ENCODE assay signal across 8 cellular contexts in the genomic region with DNA sequence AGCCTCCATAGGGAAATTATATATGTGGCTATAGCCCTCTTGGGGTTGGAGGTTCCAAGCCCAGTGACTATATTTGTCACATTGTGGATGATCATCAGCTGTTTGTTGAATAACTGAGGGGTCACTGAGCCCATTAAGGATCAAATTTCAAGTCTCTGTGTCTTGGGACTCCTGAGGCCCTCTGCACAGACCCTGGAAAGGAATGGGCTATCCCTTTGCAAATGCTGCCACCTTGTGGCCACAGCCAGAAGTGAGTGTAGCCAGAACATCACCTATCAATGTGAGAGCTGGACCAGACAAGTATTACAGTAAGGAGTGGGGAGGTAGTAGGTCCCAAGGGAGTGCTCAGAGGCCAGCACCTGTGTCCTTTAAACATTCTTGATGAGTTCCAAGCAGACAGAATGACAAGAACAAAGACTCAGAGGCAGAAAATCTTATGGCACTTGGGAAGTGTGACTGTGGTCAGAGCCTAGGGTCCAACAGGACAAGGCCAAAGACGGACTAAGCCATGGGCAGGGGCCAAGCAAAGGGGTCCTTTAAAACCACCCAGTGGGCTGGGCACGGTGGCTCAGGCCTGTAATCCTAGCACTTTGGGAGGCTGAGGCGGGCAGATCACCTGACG. TPM values are rescaled to one million over a fixed set of nuclear protein-coding genes. Genes with fewer than 3 reads are reported as not detected.
A peak's percentile ranks its signal among the peaks of the same experiment; 100 is the strongest.
DNase-seq lines count a peak whose midpoint lies in the region; ATAC-seq and TF ChIP-seq lines count a peak whose summit lies in the region.

No MANE protein-coding gene starts in this region.

- intact Hi-C loops in activated T-helper 2 cell treated with anti-CD3 and anti-CD28 coated beads, Interferon-gamma antibody, Interleukin-2, Interleukin-4, amounts not matched to agents 10 μg/mL and 5 μg/mL and 100 μg/mL, durations not matched to agents 14 hours and 24 hours and 36 hours (cut with micrococcal nuclease): loop anchor here (2.0 to 5.0 kb wide), 2 partner anchors 34 to 55 kb away; partner anchors contain the start of gene SIGMAR1

- no peak overlapping the region for H3K4me3 ChIP-seq in BJ (ENCODE audit: low read depth, low read length)
- H3K4me3 ChIP-seq in LNCaP clone FGC (ENCODE audit: low read depth, low read length): no peak overlapping the region
- H3K4me3 ChIP-seq in tibial nerve: no peak overlapping the region

- H3K9me3 Mint-ChIP-seq in activated T-helper 2 cell treated with anti-CD3 and anti-CD28 coated beads, Interferon-gamma antibody, Interleukin-2, Interleukin-4, amounts not matched to agents 10 μg/mL and 5 μg/mL and 100 μg/mL, durations not matched to agents 14 hours and 24 hours and 36 hours: no peaks in the 10 kb centered on the region

- H3K36me3 Mint-ChIP-seq in activated T-helper 2 cell treated with anti-CD3 and anti-CD28 coated beads, Interferon-gamma antibody, Interleukin-2, Interleukin-4, amounts not matched to agents 10 μg/mL and 5 μg/mL and 100 μg/mL, durations not matched to agents 14 hours and 24 hours and 36 hours (ENCODE audit: low read depth): no peaks in the 10 kb centered on the region

- no peak overlapping the region for H3K4me3 Mint-ChIP-seq in activated T-helper 2 cell treated with anti-CD3 and anti-CD28 coated beads, Interferon-gamma antibody, Interleukin-2, Interleukin-4, amounts not matched to agents 10 μg/mL and 5 μg/mL and 100 μg/mL, durations not matched to agents 14 hours and 24 hours and 36 hours (ENCODE audit: low read depth)

- H3K9me3 ChIP-seq in tibial nerve: no peaks in the 10 kb centered on the region

- peaks cover 16% of the 10 kb centered on the region for H3K27me3 Mint-ChIP-seq in activated T-helper 2 cell treated with anti-CD3 and anti-CD28 coated beads, Interferon-gamma antibody, Interleukin-2, Interleukin-4, amounts not matched to agents 10 μg/mL and 5 μg/mL and 100 μg/mL, durations not matched to agents 14 hours and 24 hours and 36 hours (ENCODE audit: low read depth)

- TF ChIP-seq EP300 in tibial nerve (IDR thresholded peaks at IDR 0.05): no peak

- CTCF ChIA-PET in BJ (lab: Yijun Ruan, JAX): interaction anchor here (0.6 to 4.2 kb wide), 38 partner anchors 8 to 270 kb away, joined by 3 to 40 read pairs (median 4); partner anchors contain the start of genes CNTFR, DCTN3 and RPP25L
- CTCF ChIA-PET in RWPE1 (lab: Yijun Ruan, JAX): interaction anchor here (0.6 to 2.7 kb wide), 21 partner anchors 9 to 1618 kb away, joined by 3 to 14 read pairs (median 4); partner anchors contain the start of genes DCTN3 and RPP25L

- WGBS in tibial nerve, 2 donors: 55 to 56% methylated on average over 4 of the region's 4 CpGs

- TF ChIP-seq CTCF in BJ (IDR thresholded peaks at IDR 0.05; ENCODE audit: insufficient read depth, low read depth, low read length) (peak; percentile 88), LNCaP clone FGC (IDR thresholded peaks at IDR 0.05; ENCODE audit: control insufficient read depth, extremely low read depth, insufficient read depth) (peak; percentile 97), RWPE1 (conservative IDR thresholded peaks at IDR 0.05; ENCODE audit: low read depth) (peak; percentile 98), foreskin keratinocyte (conservative IDR thresholded peaks at IDR 0.05) (peak; percentile 95), omental fat pad (IDR thresholded peaks at IDR 0.05) (peak in 2 of 3 donors; percentile 8 to 39), tibial nerve (IDR thresholded peaks at IDR 0.05) (peak; percentile 84 to 92 (median 87))

- POLR2A ChIA-PET in BJ (lab: Charles Lee) (no interaction called here), RWPE1 (lab: Yijun Ruan, JAX; ENCODE audit: low non-redundant PET) (interaction anchor here (0.6 kb wide), 1 partner anchor 35 kb away, joined by 11 read pairs; no protein-coding TSS in a partner anchor)

- no peak overlapping the region for H3K27ac Mint-ChIP-seq in activated T-helper 2 cell treated with anti-CD3 and anti-CD28 coated beads, Interferon-gamma antibody, Interleukin-2, Interleukin-4, amounts not matched to agents 10 μg/mL and 5 μg/mL and 100 μg/mL, durations not matched to agents 14 hours and 24 hours and 36 hours

- H3K4me1 ChIP-seq in foreskin keratinocyte (peaks cover 6% of the 10 kb centered on the region), tibial nerve (peaks cover 0 to 4% (median 0%) of the 10 kb centered on the region in 4 donors)

- ATAC-seq in GM19351 (IDR thresholded peaks at IDR 0.05; ENCODE audit: unreplicated experiment): peak; percentile 62
- ATAC-seq in foreskin keratinocyte: peak; percentile 56
- peak; percentile 86 for ATAC-seq in omental fat pad (ENCODE audit: low FRiP score)

- no peaks in the 10 kb centered on the region for H3K4me1 Mint-ChIP-seq in activated T-helper 2 cell treated with anti-CD3 and anti-CD28 coated beads, Interferon-gamma antibody, Interleukin-2, Interleukin-4, amounts not matched to agents 10 μg/mL and 5 μg/mL and 100 μg/mL, durations not matched to agents 14 hours and 24 hours and 36 hours (ENCODE audit: low read depth)

- DNase-seq in BJ (ENCODE audit: low read depth) (no peak), LNCaP clone FGC (ENCODE audit: low read depth) (peak; percentile 17), RWPE1 (ENCODE audit: low spot score) (peak; percentile 87), foreskin keratinocyte (peak in 1 of 2 donors; percentile 52), omental fat pad (ENCODE audit: low spot score) (peak; percentile 93), tibial nerve (ENCODE audit: low spot score in 2 of 2) (peak; percentile 78 to 95)
- DNase-seq in activated T-helper 2 cell treated with anti-CD3 and anti-CD28 coated beads, Interferon-gamma antibody, Interleukin-2, Interleukin-4, amounts not matched to agents 10 μg/mL and 5 μg/mL and 100 μg/mL, durations not matched to agents 14 hours and 24 hours and 36 hours (ENCODE audit: low spot score): peak; percentile 66

- no peak for TF ChIP-seq POLR2A in tibial nerve (IDR thresholded peaks at IDR 0.05)

- peaks cover 4% of the 10 kb centered on the region for H3K27me3 ChIP-seq in BJ (ENCODE audit: control insufficient read depth, insufficient read depth, low read length)
- no peaks in the 10 kb centered on the region for H3K27me3 ChIP-seq in foreskin keratinocyte
- no peaks in the 10 kb centered on the region for H3K27me3 ChIP-seq in tibial nerve

- H3K27ac ChIP-seq in RWPE1 (no peak overlapping the region), foreskin keratinocyte (no peak overlapping the region), tibial nerve (no peak overlapping the region)

- H3K36me3 ChIP-seq in BJ (ENCODE audit: control insufficient read depth, insufficient read depth, low read length) (no peaks in the 10 kb centered on the region), tibial nerve (no peaks in the 10 kb centered on the region)

RNA-seq across cellular contexts. Expression of gene RPP25L, which starts 8.2 kb away (rescaled TPM):
- polyA plus RNA-seq in BJ (2011; rRNA removed) (32.9 and 38.8 TPM in 2 replicates), foreskin keratinocyte (28.4 and 33.1 TPM in 2 replicates)
- polyA minus RNA-seq in BJ (2011; rRNA and poly(A)+ RNA removed): 10.6 and 21.1 TPM in 2 replicates
- 33.7 and 35.0 TPM in 2 replicates for total RNA-seq in activated T-helper 2 cell treated with anti-CD3 and anti-CD28 coated beads, Interferon-gamma antibody, Interleukin-2, Interleukin-4, amounts not matched to agents 10 μg/mL and 5 μg/mL and 100 μg/mL, durations not matched to agents 14 hours and 24 hours and 36 hours
- total RNA-seq in foreskin keratinocyte (21.1 and 24.3 TPM in 2 replicates), omental fat pad (10 to 100 TPM; 13.3 to 28.1 (median 23.1) TPM), tibial nerve (10 to 100 TPM; 31.4 to 45.9 (median 45.4) TPM)

RNA-seq across cellular contexts. Expression of gene CNTFR, which starts 14.2 kb away (rescaled TPM):
- 0.09 TPM in 1 of 2 replicates, not detected in the other for polyA plus RNA-seq in BJ (2011; rRNA removed)
- polyA minus RNA-seq in BJ (2011; rRNA and poly(A)+ RNA removed): not detected in 2 replicates
- not detected in 2 replicates for total RNA-seq in activated T-helper 2 cell treated with anti-CD3 and anti-CD28 coated beads, Interferon-gamma antibody, Interleukin-2, Interleukin-4, amounts not matched to agents 10 μg/mL and 5 μg/mL and 100 μg/mL, durations not matched to agents 14 hours and 24 hours and 36 hours
- total RNA-seq in foreskin keratinocyte: not detected in 2 replicates
- not detected in 2 replicates for polyA plus RNA-seq in foreskin keratinocyte
- 10 to 100 TPM; 41.9 to 81.5 (median 60.4) TPM for total RNA-seq in omental fat pad
- total RNA-seq in tibial nerve: 10 to 100 TPM; 19.8 to 40.9 (median 34.7) TPM

RNA-seq across cellular contexts. Expression of gene DCTN3, which starts 16.6 kb away (rescaled TPM):
- polyA plus RNA-seq in BJ (2011; rRNA removed) (74.7 and 149 TPM in 2 replicates), foreskin keratinocyte (133 and 137 TPM in 2 replicates)
- polyA minus RNA-seq in BJ (2011; rRNA and poly(A)+ RNA removed): 36.3 and 50.4 TPM in 2 replicates
- total RNA-seq in activated T-helper 2 cell treated with anti-CD3 and anti-CD28 coated beads, Interferon-gamma antibody, Interleukin-2, Interleukin-4, amounts not matched to agents 10 μg/mL and 5 μg/mL and 100 μg/mL, durations not matched to agents 14 hours and 24 hours and 36 hours: 57.8 and 65.5 TPM in 2 replicates
- total RNA-seq in foreskin keratinocyte (72.4 and 80.9 TPM in 2 replicates), omental fat pad (10 to 100 TPM; 46.5 to 93.8 (median 75.0) TPM), tibial nerve (10 to 100 TPM; 64.7 to 87.5 (median 73.7) TPM)

RNA-seq across cellular contexts. Expression of gene ARID3C, which starts 25.1 kb away (rescaled TPM):
- not detected in 2 replicates for polyA plus RNA-seq in BJ (2011; rRNA removed)
- polyA minus RNA-seq in BJ (2011; rRNA and poly(A)+ RNA removed): not detected in 2 replicates
- 0.14 and 0.21 TPM in 2 replicates for total RNA-seq in activated T-helper 2 cell treated with anti-CD3 and anti-CD28 coated beads, Interferon-gamma antibody, Interleukin-2, Interleukin-4, amounts not matched to agents 10 μg/mL and 5 μg/mL and 100 μg/mL, durations not matched to agents 14 hours and 24 hours and 36 hours
- 0.07 and 0.17 TPM in 2 replicates for total RNA-seq in foreskin keratinocyte
- polyA plus RNA-seq in foreskin keratinocyte: 0.07 and 0.13 TPM in 2 replicates
- total RNA-seq in omental fat pad: not detected
- total RNA-seq in tibial nerve: 1 to 10 TPM in 2 of 4 donors, under 1 TPM in 2; 0.30 to 2.1 (median 1.3) TPM

RNA-seq across cellular contexts. Expression of gene SIGMAR1, which starts 33.9 kb away (rescaled TPM):
- polyA plus RNA-seq in BJ (2011; rRNA removed) (65.4 and 95.5 TPM in 2 replicates), foreskin keratinocyte (175 and 195 TPM in 2 replicates)
- 28.4 and 32.7 TPM in 2 replicates for polyA minus RNA-seq in BJ (2011; rRNA and poly(A)+ RNA removed)
- 105 and 109 TPM in 2 replicates for total RNA-seq in activated T-helper 2 cell treated with anti-CD3 and anti-CD28 coated beads, Interferon-gamma antibody, Interleukin-2, Interleukin-4, amounts not matched to agents 10 μg/mL and 5 μg/mL and 100 μg/mL, durations not matched to agents 14 hours and 24 hours and 36 hours
- total RNA-seq in foreskin keratinocyte (134 and 155 TPM in 2 replicates), omental fat pad (10 to 100 TPM; 72.9 to 88.6 (median 73.2) TPM), tibial nerve (100 to 1,000 TPM in 2 of 4 donors, 10 to 100 TPM in 2; 92.6 to 128 (median 107) TPM)

Comparison
In these comparisons a context has a peak if more than half of its experiments do, and no peak if none do; other contexts are left out.
1. CTCF ChIP-seq: peak in every context shown above with its lines; median percentile 98 in RWPE1; 97 in LNCaP clone FGC; 95 in foreskin keratinocyte; 88 in BJ; 87 in tibial nerve; 24 in omental fat pad.
2. RNA of gene CNTFR, which starts 14.2 kb away (total RNA-seq): 41.9 to 81.5 TPM in omental fat pad and 19.8 to 40.9 TPM in tibial nerve; not detected in activated T-helper 2 cell treated with anti-CD3 and anti-CD28 coated beads, Interferon-gamma antibody, Interleukin-2, Interleukin-4, amounts not matched to agents 10 μg/mL and 5 μg/mL and 100 μg/mL, durations not matched to agents 14 hours and 24 hours and 36 hours and not detected in foreskin keratinocyte; every median in the first group is over 10 times any median in the second.
3. Peak in every context shown above with its lines, with median percentiles within 50 percentile points of each other: ATAC-seq.